In the genomic region with DNA sequence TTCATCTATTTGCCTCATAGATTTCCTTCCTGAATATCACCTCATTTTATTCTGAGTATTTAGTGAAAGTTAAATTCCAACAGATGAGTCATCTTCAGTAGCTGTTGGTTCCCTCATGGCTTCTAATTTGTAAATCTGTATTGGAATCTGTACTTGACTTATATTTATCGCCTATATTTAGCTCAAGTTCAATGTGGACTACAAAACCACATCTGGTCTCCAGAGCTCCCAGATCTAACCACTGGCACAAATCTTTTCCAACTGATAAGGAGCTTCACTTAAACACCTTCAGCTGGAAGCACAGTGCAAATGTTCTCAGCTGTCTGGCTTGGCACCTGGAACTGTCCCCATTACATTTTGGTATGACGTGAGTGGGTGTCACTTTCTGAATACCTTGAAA, we compare ENCODE assay signal across 17 cellular contexts.
DNase-seq lines count a peak whose midpoint lies in the region; TF ChIP-seq lines count a peak whose summit lies in the region.
"Had no signal": no experiment of that assay in that cellular context is flagged by ENCODE, and none has a peak within 500 bp of the region (broad histone marks: within the 10 kb centered on the region; RNA-seq: fewer than 3 reads in every experiment).

No MANE protein-coding gene starts in this region.

- H3K27me3 ChIP-seq in adipocyte (replicated peaks; ENCODE audit: control insufficient read depth, insufficient read depth, low read length), result no peaks in the 10 kb centered on the region
- H3K27me3 ChIP-seq in CD8-positive, alpha-beta memory T cell (ENCODE audit: insufficient read depth, low read length, poor library complexity, severe bottlenecking), result no peaks in the 10 kb centered on the region
- H3K27me3 ChIP-seq: heart right ventricle, suprapubic skin had no signal

- TF ChIP-seq CTCF in HFF-Myc (IDR thresholded peaks at IDR 0.05; ENCODE audit: low read depth, low read length, missing control alignments) (no peak), fibroblast of the aortic adventitia (IDR thresholded peaks at IDR 0.05; ENCODE audit: insufficient read depth, low read length) (no peak)

- POLR2A ChIA-PET in CD8-positive, alpha-beta memory T cell (lab: Charles Lee), result no interaction called here

- H3K4me3 Mint-ChIP-seq in activated T-helper 2 cell treated with anti-CD3 and anti-CD28 coated beads, Interferon-gamma antibody, Interleukin-2, Interleukin-4, amounts not matched to agents 10 μg/mL and 5 μg/mL and 100 μg/mL, durations not matched to agents 14 hours and 24 hours and 36 hours (ENCODE audit: low read depth), result no peak overlapping the region
- H3K4me3 Mint-ChIP-seq in CD8-positive, alpha-beta memory T cell, result no peak overlapping the region
- H3K4me3 Mint-ChIP-seq: neural crest cell had no signal

- no peak overlapping the region for H3K27ac Mint-ChIP-seq in activated T-helper 2 cell treated with anti-CD3 and anti-CD28 coated beads, Interferon-gamma antibody, Interleukin-2, Interleukin-4, amounts not matched to agents 10 μg/mL and 5 μg/mL and 100 μg/mL, durations not matched to agents 14 hours and 24 hours and 36 hours
- H3K27ac Mint-ChIP-seq in CD8-positive, alpha-beta memory T cell, result no peak overlapping the region

- H3K9me3 Mint-ChIP-seq in activated T-helper 2 cell treated with anti-CD3 and anti-CD28 coated beads, Interferon-gamma antibody, Interleukin-2, Interleukin-4, amounts not matched to agents 10 μg/mL and 5 μg/mL and 100 μg/mL, durations not matched to agents 14 hours and 24 hours and 36 hours, result no peaks in the 10 kb centered on the region
- H3K9me3 Mint-ChIP-seq in CD8-positive, alpha-beta memory T cell, result peaks cover 2 to 13% (median 3%) of the 10 kb centered on the region in 5 donors

- CTCF ChIA-PET in CD8-positive, alpha-beta memory T cell (lab: Charles Lee), result no interaction called here

- no peak overlapping the region for H3K4me3 ChIP-seq in HFF-Myc (replicated peaks; ENCODE audit: low read depth, low read length)
- no peak overlapping the region for H3K4me3 ChIP-seq in adipocyte (ENCODE audit: low read length)
- no peak overlapping the region for H3K4me3 ChIP-seq in fibroblast of the aortic adventitia (ENCODE audit: low read depth, low read length)
- no peak overlapping the region for H3K4me3 ChIP-seq in CD8-positive, alpha-beta memory T cell (ENCODE audit: low read length)
- H3K4me3 ChIP-seq: adrenal gland, heart right ventricle, skin epidermis, suprapubic skin had no signal

- DNase-seq in HFF-Myc (ENCODE audit: extremely low read depth, low read depth) (peak; percentile 38), adipocyte (ENCODE audit: low read depth) (peak; percentile 49), fibroblast of the aortic adventitia (ENCODE audit: low read depth) (peak; percentile 65), putamen (ENCODE audit: low spot score) (peak; percentile 41)
- DNase-seq in activated T-helper 2 cell treated with anti-CD3 and anti-CD28 coated beads, Interferon-gamma antibody, Interleukin-2, Interleukin-4, amounts not matched to agents 10 μg/mL and 5 μg/mL and 100 μg/mL, durations not matched to agents 14 hours and 24 hours and 36 hours (ENCODE audit: low spot score), result no peak
- no peak for DNase-seq in stimulated activated CD4-positive, alpha-beta T cell treated with anti-CD3 and anti-CD28 coated beads, Interleukin-4, amount 100 ng/mL, for 4 hours
- DNase-seq in CD8-positive, alpha-beta memory T cell, result no peak
- DNase-seq in activated naive CD4-positive, alpha-beta T cell treated with anti-CD3 and anti-CD28 coated beads, Interleukin-2, amount 50 U/mL, for 16 hours, result no peak
- DNase-seq: activated T-cell treated with anti-CD3 and anti-CD28 coated beads, Interleukin-2, amount 50 U/mL, for 1 hour; adrenal gland; heart right ventricle; left colon; NCI-H2171; SW 1271 had no signal

- H3K27ac ChIP-seq in CD8-positive, alpha-beta memory T cell (ENCODE audit: low read depth, low read length), result no peak overlapping the region
- H3K27ac ChIP-seq: adrenal gland, skin epidermis, suprapubic skin had no signal

- no peaks in the 10 kb centered on the region for H3K27me3 Mint-ChIP-seq in activated T-helper 2 cell treated with anti-CD3 and anti-CD28 coated beads, Interferon-gamma antibody, Interleukin-2, Interleukin-4, amounts not matched to agents 10 μg/mL and 5 μg/mL and 100 μg/mL, durations not matched to agents 14 hours and 24 hours and 36 hours (ENCODE audit: low read depth)
- H3K27me3 Mint-ChIP-seq in CD8-positive, alpha-beta memory T cell, result peaks cover 0 to 3% of the 10 kb centered on the region in 2 donors

- H3K36me3 Mint-ChIP-seq in activated T-helper 2 cell treated with anti-CD3 and anti-CD28 coated beads, Interferon-gamma antibody, Interleukin-2, Interleukin-4, amounts not matched to agents 10 μg/mL and 5 μg/mL and 100 μg/mL, durations not matched to agents 14 hours and 24 hours and 36 hours (ENCODE audit: low read depth), result no peaks in the 10 kb centered on the region
- no peaks in the 10 kb centered on the region for H3K36me3 Mint-ChIP-seq in CD8-positive, alpha-beta memory T cell

- H3K9ac ChIP-seq in adipocyte (ENCODE audit: low read length), result no peak overlapping the region

- no peaks in the 10 kb centered on the region for H3K36me3 ChIP-seq in adipocyte (ENCODE audit: control insufficient read depth, insufficient read depth, low read length, severe bottlenecking)
- no peaks in the 10 kb centered on the region for H3K36me3 ChIP-seq in CD8-positive, alpha-beta memory T cell (ENCODE audit: insufficient read depth, low read length)
- H3K36me3 ChIP-seq: adrenal gland, heart right ventricle, suprapubic skin had no signal

- H3K9me3 ChIP-seq in adipocyte (ENCODE audit: control insufficient read depth, low read length), result peaks cover 12% of the 10 kb centered on the region
- H3K9me3 ChIP-seq in CD8-positive, alpha-beta memory T cell (ENCODE audit: low read length), result no peaks in the 10 kb centered on the region
- H3K9me3 ChIP-seq: suprapubic skin had no signal

- H3K4me1 Mint-ChIP-seq in activated T-helper 2 cell treated with anti-CD3 and anti-CD28 coated beads, Interferon-gamma antibody, Interleukin-2, Interleukin-4, amounts not matched to agents 10 μg/mL and 5 μg/mL and 100 μg/mL, durations not matched to agents 14 hours and 24 hours and 36 hours (ENCODE audit: low read depth), result no peaks in the 10 kb centered on the region
- no peaks in the 10 kb centered on the region for H3K4me1 Mint-ChIP-seq in CD8-positive, alpha-beta memory T cell

- intact Hi-C loops in activated T-helper 2 cell treated with anti-CD3 and anti-CD28 coated beads, Interferon-gamma antibody, Interleukin-2, Interleukin-4, amounts not matched to agents 10 μg/mL and 5 μg/mL and 100 μg/mL, durations not matched to agents 14 hours and 24 hours and 36 hours (cut with micrococcal nuclease), result no loop called here

- H3K4me1 ChIP-seq in adipocyte (ENCODE audit: control insufficient read depth, insufficient read depth, low read length), result peaks cover 42% of the 10 kb centered on the region
- no peaks in the 10 kb centered on the region for H3K4me1 ChIP-seq in CD8-positive, alpha-beta memory T cell (ENCODE audit: insufficient read depth, low read length)
- H3K4me1 ChIP-seq: adrenal gland, heart right ventricle, suprapubic skin had no signal

Comparison
In these comparisons a context has a peak if more than half of its experiments do, and no peak if none do; other contexts are left out.
1. DNase-seq: peak in HFF-Myc (single experiment), adipocyte (single experiment), fibroblast of the aortic adventitia (single experiment) and putamen (single experiment); none in activated T-helper 2 cell treated with anti-CD3 and anti-CD28 coated beads, Interferon-gamma antibody, Interleukin-2, Interleukin-4, amounts not matched to agents 10 μg/mL and 5 μg/mL and 100 μg/mL, durations not matched to agents 14 hours and 24 hours and 36 hours (single experiment), stimulated activated CD4-positive, alpha-beta T cell treated with anti-CD3 and anti-CD28 coated beads, Interleukin-4, amount 100 ng/mL, for 4 hours (0 of 2), CD8-positive, alpha-beta memory T cell (0 of 5) and activated naive CD4-positive, alpha-beta T cell treated with anti-CD3 and anti-CD28 coated beads, Interleukin-2, amount 50 U/mL, for 16 hours (single experiment).